ENCODE assay signal across 12 cellular contexts in the genomic region with DNA sequence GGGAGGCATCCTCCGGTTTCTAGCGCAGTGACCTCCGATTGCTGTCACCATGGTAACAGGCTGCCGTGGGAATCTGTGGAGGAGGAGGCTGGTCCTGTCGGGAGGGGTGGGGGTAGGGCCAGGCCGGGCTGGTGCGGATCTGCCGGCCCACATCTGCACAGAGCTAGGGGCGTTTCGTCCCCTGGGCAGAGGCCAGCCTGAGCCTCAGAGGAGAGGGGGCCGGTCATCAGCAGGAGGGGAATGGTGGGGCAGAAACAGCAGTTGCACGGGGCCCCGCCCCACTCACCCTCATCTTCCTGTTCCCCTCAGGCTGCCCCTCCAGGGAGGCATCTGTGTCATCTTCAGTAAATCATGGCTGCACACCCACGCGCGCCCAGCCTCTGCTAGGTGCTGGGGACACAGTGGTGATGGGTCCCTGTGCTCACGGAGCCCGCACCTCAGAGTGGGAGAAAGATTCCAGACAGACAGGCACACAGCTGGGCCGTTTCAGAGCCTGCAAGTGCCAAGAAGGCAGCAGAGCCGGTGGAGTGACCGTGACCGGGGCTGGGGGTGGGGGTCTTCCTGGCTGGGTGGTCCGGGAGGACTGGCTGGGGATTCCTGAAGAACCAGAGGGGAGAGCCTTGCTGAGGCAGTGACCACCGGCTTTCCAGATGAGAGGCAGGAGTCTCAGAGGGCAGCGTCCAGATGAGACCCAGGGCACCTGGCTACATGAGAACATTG.
DNase-seq lines count a peak whose midpoint lies in the region; ATAC-seq and TF ChIP-seq lines count a peak whose summit lies in the region.
"Had no signal": no experiment of that assay in that cellular context is flagged by ENCODE, and none has a peak within 500 bp of the region (broad histone marks: within the 10 kb centered on the region; RNA-seq: fewer than 3 reads in every experiment).

No MANE protein-coding gene starts in this region.

- H3K4me3 ChIP-seq in neural progenitor cell, result no peak overlapping the region
- H3K4me3 ChIP-seq: GM12878, lung, MG63 had no signal

- H3K4me2 ChIP-seq in neural progenitor cell, result peak overlapping the region; percentile 58

- no peaks in the 10 kb centered on the region for H3K36me3 ChIP-seq in neural progenitor cell
- H3K36me3 ChIP-seq: MG63 had no signal

- DNase-seq in activated naive CD4-positive, alpha-beta T cell treated with anti-CD3 and anti-CD28 coated beads, Interleukin-2, amount 50 U/mL, for 16 hours, result peak; percentile 56
- no peak for DNase-seq in activated naive CD4-positive, alpha-beta T cell treated with anti-CD3 and anti-CD28 coated beads, Interleukin-2, amount 50 U/mL, for 72 hours (ENCODE audit: low spot score in 2 of 2)
- DNase-seq in amniotic epithelial cell (ENCODE audit: low read depth), result peak; percentile 15
- DNase-seq in neural progenitor cell (ENCODE audit: low spot score), result peak; percentile 89
- DNase-seq in cerebellar nuclear complex (lab: John Stamatoyannopoulos, UW), result no peak
- DNase-seq in NCI-H526 treated with DMSO at 0.1 percent for 48 hours (lab: John Stamatoyannopoulos, UW), result no peak
- DNase-seq: CD4-positive, CD25-positive, alpha-beta regulatory T cell; MG63 had no signal

- no peaks in the 10 kb centered on the region for H3K79me2 ChIP-seq in neural progenitor cell (ENCODE audit: low read depth)

- no peaks in the 10 kb centered on the region for H4K20me1 ChIP-seq in neural progenitor cell (ENCODE audit: low read depth)

- no peaks in the 10 kb centered on the region for H3K36me3 Mint-ChIP-seq in activated naive CD4-positive, alpha-beta T cell treated with anti-CD3 and anti-CD28 coated beads, Interleukin-2, amount 50 U/mL, for 72 hours
- H3K36me3 Mint-ChIP-seq in neural progenitor cell, result no peaks in the 10 kb centered on the region
- H3K36me3 Mint-ChIP-seq: CD4-positive, CD25-positive, alpha-beta regulatory T cell had no signal

- TF ChIP-seq CTCF in neural progenitor cell (IDR thresholded peaks at IDR 0.05), result no peak

- ATAC-seq in activated naive CD4-positive, alpha-beta T cell treated with anti-CD3 and anti-CD28 coated beads, Interleukin-2, amount 50 U/mL, for 72 hours, result no peak
- no peak for ATAC-seq in HG03095 (IDR thresholded peaks at IDR 0.05; ENCODE audit: unreplicated experiment)
- ATAC-seq in HG03457 (IDR thresholded peaks at IDR 0.05; ENCODE audit: unreplicated experiment), result no peak
- ATAC-seq: GM12878 had no signal

- H3K27me3 Mint-ChIP-seq in neural progenitor cell (ENCODE audit: insufficient read depth, low read depth), result peaks cover 18% of the 10 kb centered on the region

- H3K4me3 Mint-ChIP-seq in neural progenitor cell, result peak overlapping the region; percentile 67
- H3K4me3 Mint-ChIP-seq: CD4-positive, CD25-positive, alpha-beta regulatory T cell had no signal

- H3K9ac ChIP-seq in neural progenitor cell, result no peak overlapping the region

- no peak overlapping the region for H3K27ac ChIP-seq in neural progenitor cell

- H3K9me3 Mint-ChIP-seq in activated naive CD4-positive, alpha-beta T cell treated with anti-CD3 and anti-CD28 coated beads, Interleukin-2, amount 50 U/mL, for 72 hours, result no peaks in the 10 kb centered on the region
- no peaks in the 10 kb centered on the region for H3K9me3 Mint-ChIP-seq in neural progenitor cell

- no peak overlapping the region for H3K27ac Mint-ChIP-seq in activated naive CD4-positive, alpha-beta T cell treated with anti-CD3 and anti-CD28 coated beads, Interleukin-2, amount 50 U/mL, for 72 hours
- H3K27ac Mint-ChIP-seq in neural progenitor cell, result peak overlapping the region; percentile 87

- peaks cover 21% of the 10 kb centered on the region for H3K4me1 ChIP-seq in neural progenitor cell

- H3K4me1 Mint-ChIP-seq in neural progenitor cell, result peaks cover 58% of the 10 kb centered on the region

- no peak overlapping the region for H2AFZ ChIP-seq in neural progenitor cell (replicated peaks)

- peaks cover 9% of the 10 kb centered on the region for H3F3A ChIP-seq in neural progenitor cell (ENCODE audit: low read depth)

- no peaks in the 10 kb centered on the region for H3K27me3 ChIP-seq in neural progenitor cell
- H3K27me3 ChIP-seq: MG63 had no signal

- no peaks in the 10 kb centered on the region for H3K9me3 ChIP-seq in neural progenitor cell (ENCODE audit: low read depth)
- H3K9me3 ChIP-seq: MG63 had no signal

Comparison
In these comparisons a context has a peak if more than half of its experiments do, and no peak if none do; other contexts are left out.
1. DNase-seq: peak in activated naive CD4-positive, alpha-beta T cell treated with anti-CD3 and anti-CD28 coated beads, Interleukin-2, amount 50 U/mL, for 16 hours (single experiment), amniotic epithelial cell (single experiment) and neural progenitor cell (single experiment); none in activated naive CD4-positive, alpha-beta T cell treated with anti-CD3 and anti-CD28 coated beads, Interleukin-2, amount 50 U/mL, for 72 hours (0 of 2), cerebellar nuclear complex (0 of 2) and NCI-H526 treated with DMSO at 0.1 percent for 48 hours (single experiment).